Comparison of ENCODE assay signal across 8 cellular contexts in the genomic region with DNA sequence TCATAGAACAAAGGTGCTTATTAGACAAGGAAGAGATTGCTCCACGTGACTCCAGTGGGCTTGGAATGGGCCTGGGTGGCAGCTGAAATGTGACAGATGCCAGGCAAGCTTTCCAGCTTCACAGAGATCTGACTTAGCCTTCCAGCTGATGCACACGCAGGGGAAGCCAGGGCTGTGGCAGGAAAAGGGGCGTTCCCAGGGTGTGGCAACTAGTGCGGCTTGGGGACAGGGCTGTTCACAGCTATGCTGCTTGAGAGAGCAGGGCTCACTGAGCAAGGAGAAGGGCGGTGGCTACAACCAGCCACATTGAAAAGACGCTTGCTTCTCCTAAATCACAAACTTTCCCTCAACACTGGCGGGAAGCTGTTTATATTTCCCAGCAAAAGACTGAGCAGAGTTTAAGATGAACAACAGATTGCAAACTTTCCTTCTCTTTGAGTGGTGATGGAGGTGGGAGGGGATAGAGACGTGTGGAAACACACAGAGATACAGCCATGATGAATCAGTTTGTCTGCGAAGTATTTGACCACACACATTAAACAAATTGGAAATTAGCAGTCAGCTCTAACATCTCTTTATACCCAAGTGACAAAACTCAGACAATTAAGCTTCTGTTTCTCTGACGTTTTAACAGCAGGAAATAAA.
DNase-seq lines count a peak whose midpoint lies in the region; ATAC-seq, FAIRE-seq and TF ChIP-seq lines count a peak whose summit lies in the region.

No MANE protein-coding gene starts in this region.

- in situ Hi-C loops in HAP-1 (cut with MboI; ENCODE audit: low sequenced_read_pairs): no loop called here

- peak overlapping the region; percentile 45 for H3K4me3 Mint-ChIP-seq in activated CD8-positive, alpha-beta memory T cell treated with anti-CD3 and anti-CD28 coated beads, Interleukin-2, amount 10 ng/mL, durations not matched to agents 7 days and 5 days

- no peaks in the 10 kb centered on the region for H3K9me3 Mint-ChIP-seq in activated CD8-positive, alpha-beta memory T cell treated with anti-CD3 and anti-CD28 coated beads, Interleukin-2, amount 10 ng/mL, durations not matched to agents 7 days and 5 days (ENCODE audit: low read depth)

- H3K4me1 Mint-ChIP-seq in activated CD8-positive, alpha-beta memory T cell treated with anti-CD3 and anti-CD28 coated beads, Interleukin-2, amount 10 ng/mL, durations not matched to agents 7 days and 5 days: peaks cover 27% of the 10 kb centered on the region

- H3K4me1 ChIP-seq in HAP-1 (peaks cover 11% of the 10 kb centered on the region), foreskin keratinocyte (no peaks in the 10 kb centered on the region)

- peak overlapping the region; percentile 61 for H3K27ac Mint-ChIP-seq in activated CD8-positive, alpha-beta memory T cell treated with anti-CD3 and anti-CD28 coated beads, Interleukin-2, amount 10 ng/mL, durations not matched to agents 7 days and 5 days

- no peaks in the 10 kb centered on the region for H3K9me3 ChIP-seq in HAP-1

- DNase-seq in HAP-1 (ENCODE audit: low spot score in 2 of 2) (peak; percentile 25 to 75), foreskin keratinocyte (peak; percentile 27 to 46), HTR-8/SVneo (ENCODE audit: insufficient read length, low spot score) (no peak), NCI-H526 treated with DMSO at 0.1 percent for 48 hours (lab: John Stamatoyannopoulos, UW) (no peak), DMS114 treated with DMSO at 0.1 percent for 48 hours (lab: John Stamatoyannopoulos, UW; ENCODE audit: unreplicated experiment) (no peak), cortex of kidney (lab: John Stamatoyannopoulos, UW) (no peak)
- peak; percentile 78 for DNase-seq in activated CD8-positive, alpha-beta memory T cell treated with anti-CD3 and anti-CD28 coated beads, Interleukin-2, amount 10 ng/mL, durations not matched to agents 7 days and 5 days
- DNase-seq in stimulated activated CD4-positive, alpha-beta T cell treated with anti-CD3 and anti-CD28 coated beads, Interleukin-2, amount 100 ng/mL, for 24 hours: peak; percentile 55 to 73

- peak; percentile 95 for ATAC-seq in activated CD8-positive, alpha-beta memory T cell treated with anti-CD3 and anti-CD28 coated beads, Interleukin-2, amount 10 ng/mL, durations not matched to agents 7 days and 5 days
- peak; percentile 58 for ATAC-seq in foreskin keratinocyte

- CTCF ChIA-PET in activated CD8-positive, alpha-beta memory T cell treated with anti-CD3 and anti-CD28 coated beads, Interleukin-2, amount 10 ng/mL, durations not matched to agents 7 days and 5 days (lab: Charles Lee): no interaction called here

- peaks cover 64% of the 10 kb centered on the region for H3K27me3 Mint-ChIP-seq in activated CD8-positive, alpha-beta memory T cell treated with anti-CD3 and anti-CD28 coated beads, Interleukin-2, amount 10 ng/mL, durations not matched to agents 7 days and 5 days

- H3K4me3 ChIP-seq in HAP-1: no peak overlapping the region

- H3K27ac ChIP-seq in foreskin keratinocyte: peak overlapping the region; percentile 10

- no peak for FAIRE-seq in HTR-8/SVneo (lab: Jason Lieb, UNC)

- peaks cover 35% of the 10 kb centered on the region for H3K27me3 ChIP-seq in HAP-1 (ENCODE audit: low read depth)
- no peaks in the 10 kb centered on the region for H3K27me3 ChIP-seq in foreskin keratinocyte

- TF ChIP-seq CTCF in foreskin keratinocyte (conservative IDR thresholded peaks at IDR 0.05): no peak

- H3K36me3 ChIP-seq in HAP-1 (replicated peaks): no peaks in the 10 kb centered on the region

- H3K36me3 Mint-ChIP-seq in activated CD8-positive, alpha-beta memory T cell treated with anti-CD3 and anti-CD28 coated beads, Interleukin-2, amount 10 ng/mL, durations not matched to agents 7 days and 5 days: peaks cover 2% of the 10 kb centered on the region

Comparison
In these comparisons a context has a peak if more than half of its experiments do, and no peak if none do; other contexts are left out.
1. DNase-seq: peak in HAP-1 (2 of 2), activated CD8-positive, alpha-beta memory T cell treated with anti-CD3 and anti-CD28 coated beads, Interleukin-2, amount 10 ng/mL, durations not matched to agents 7 days and 5 days (single experiment), foreskin keratinocyte (2 of 2) and stimulated activated CD4-positive, alpha-beta T cell treated with anti-CD3 and anti-CD28 coated beads, Interleukin-2, amount 100 ng/mL, for 24 hours (2 of 2); none in HTR-8/SVneo (single experiment), NCI-H526 treated with DMSO at 0.1 percent for 48 hours (single experiment), DMS114 treated with DMSO at 0.1 percent for 48 hours (single experiment) and cortex of kidney (single experiment).